In genomic region chr19:3061214-3062161, GRCh38 we compare ENCODE assay signal across 8 cellular contexts. TPM values are rescaled to one million over a fixed set of nuclear protein-coding genes. Genes with fewer than 3 reads are reported as not detected.
DNase-seq lines count a peak whose midpoint lies in the region; ATAC-seq and TF ChIP-seq lines count a peak whose summit lies in the region.

No MANE protein-coding gene starts in this region.

- peak overlapping the region; percentile 59 for H3K4me3 ChIP-seq in HEK293 (ENCODE audit: low read depth, low read length)

- no peak for ATAC-seq in HG02571 (IDR thresholded peaks at IDR 0.05; ENCODE audit: unreplicated experiment)

- H3K27ac ChIP-seq in HEK293 (ENCODE audit: extremely low read depth, low read depth, low read length): peak overlapping the region; percentile 75; the same call in 1 of the 2 replicates

- H3K4me1 ChIP-seq in HEK293 (ENCODE audit: control insufficient read depth, insufficient read depth, low read length): peaks cover 15% of the 10 kb centered on the region

- peaks cover 11 to 39% of the 10 kb centered on the region in 2 experiments for H3K36me3 ChIP-seq in HEK293 (ENCODE audit: control insufficient read depth in 2 of 2, insufficient read depth in 1 of 2, low read length in 2 of 2)

- peak; percentile 51 for DNase-seq in Ammon's horn (ENCODE audit: low spot score)
- DNase-seq in activated CD4-positive, alpha-beta T cell treated with anti-CD3 and anti-CD28 coated beads for 48 hours: peak; percentile 53
- DNase-seq in dermis blood vessel endothelial cell: peak; percentile 44
- peak; percentile 42 to 52 for DNase-seq in lung microvascular endothelial cell (ENCODE audit: low read depth in 2 of 2)
- DNase-seq in stimulated activated CD8-positive, alpha-beta memory T cell treated with anti-CD3 and anti-CD28 coated beads, Interleukin-15, amount 100 ng/mL, for 48 hours (ENCODE audit: low read depth in 2 of 2): peak; percentile 36 to 38
- no peak for DNase-seq in DMS153 (lab: John Stamatoyannopoulos, UW)

- TF ChIP-seq CTCF in HEK293 (tag by site-specific recombination; IDR thresholded peaks at IDR 0.05): peak; percentile 68

- no peaks in the 10 kb centered on the region for H3K9me3 ChIP-seq in HEK293 (ENCODE audit: control insufficient read depth, insufficient read depth, low read depth, low read length)

- POLR2A ChIA-PET in HEK293 (lab: Yijun Ruan, JAX): interaction anchor here (0.5 to 1.2 kb wide), 5 partner anchors 26 to 1799 kb away, joined by 3 to 7 read pairs (median 3); no protein-coding TSS in a partner anchor

- CTCF ChIA-PET in HEK293 (lab: Yijun Ruan, JAX): interaction anchor here (1.0 to 1.3 kb wide), 3 partner anchors 11 to 99 kb away, joined by 3 to 4 read pairs (median 3); no protein-coding TSS in a partner anchor

TF ChIP-seq in HEK293, 187 proteins besides CTCF, POLR2A, EP300 and RAD21 (continues in another document):
- TF ChIP-seq KLF7 (tag by site-specific recombination; IDR thresholded peaks at IDR 0.05; ENCODE audit: borderline replicate concordance): 0 out of 2 replicates have a peak, but pooled peaks have one; percentile 19
- no peak for TF ChIP-seq ZNF473 (tag by site-specific recombination; IDR thresholded peaks at IDR 0.05)
- TF ChIP-seq ZNF768 (tag by site-specific recombination; IDR thresholded peaks at IDR 0.05): no peak
- TF ChIP-seq ZSCAN4 (tag by site-specific recombination; IDR thresholded peaks at IDR 0.05): no peak
- peak; percentile 65 for TF ChIP-seq ZFHX2 (tag by site-specific recombination; conservative IDR thresholded peaks at IDR 0.05)
- no peak for TF ChIP-seq SP7 (tag by site-specific recombination; IDR thresholded peaks at IDR 0.05)
- TF ChIP-seq ZNF548 (tag by site-specific recombination; IDR thresholded peaks at IDR 0.05): no peak
- TF ChIP-seq, protein P1, sequence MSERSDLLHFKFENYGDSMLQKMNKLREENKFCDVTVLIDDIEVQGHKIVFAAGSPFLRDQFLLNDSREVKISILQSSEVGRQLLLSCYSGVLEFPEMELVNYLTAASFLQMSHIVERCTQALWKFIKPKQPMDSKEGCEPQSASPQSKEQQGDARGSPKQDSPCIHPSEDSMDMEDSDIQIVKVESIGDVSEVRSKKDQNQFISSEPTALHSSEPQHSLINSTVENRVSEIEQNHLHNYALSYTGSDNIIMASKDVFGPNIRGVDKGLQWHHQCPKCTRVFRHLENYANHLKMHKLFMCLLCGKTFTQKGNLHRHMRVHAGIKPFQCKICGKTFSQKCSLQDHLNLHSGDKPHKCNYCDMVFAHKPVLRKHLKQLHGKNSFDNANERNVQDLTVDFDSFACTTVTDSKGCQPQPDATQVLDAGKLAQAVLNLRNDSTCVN (tag by site-specific recombination; optimal IDR thresholded peaks at IDR 0.05): peak; percentile 22
- no peak for TF ChIP-seq GLI2 (tag by site-specific recombination; IDR thresholded peaks at IDR 0.05; ENCODE audit: borderline replicate concordance, low read depth)
- TF ChIP-seq ZNF350 (tag by site-specific recombination; IDR thresholded peaks at IDR 0.05): no peak
- no peak for TF ChIP-seq HOXD13 (CRISPR knock-in tag; IDR thresholded peaks at IDR 0.05; ENCODE audit: borderline replicate concordance)
- TF ChIP-seq ZNF391 (tag by site-specific recombination; IDR thresholded peaks at IDR 0.05; ENCODE audit: borderline replicate concordance, low read depth): peak; percentile 26; the same call in 1 of the 2 replicates
- peak; percentile 81 for TF ChIP-seq ZBTB10 (tag by site-specific recombination; IDR thresholded peaks at IDR 0.05)
- peak; percentile 94 for TF ChIP-seq GLIS2 (tag by site-specific recombination; IDR thresholded peaks at IDR 0.05)
- TF ChIP-seq HOXA7 (CRISPR knock-in tag; IDR thresholded peaks at IDR 0.05; ENCODE audit: borderline replicate concordance): no peak
- TF ChIP-seq ZNF280D (tag by site-specific recombination; IDR thresholded peaks at IDR 0.05): no peak
- TF ChIP-seq ZNF626 (tag by site-specific recombination; IDR thresholded peaks at IDR 0.05): no peak
- 0 out of 2 replicates have a peak, but pooled peaks have one; percentile 20 for TF ChIP-seq ZIC2 (tag by site-specific recombination; IDR thresholded peaks at IDR 0.05)
- TF ChIP-seq ZNF114 (tag by site-specific recombination; IDR thresholded peaks at IDR 0.05): no peak
- no peak for TF ChIP-seq ZNF426 (tag by site-specific recombination; IDR thresholded peaks at IDR 0.05)
- TF ChIP-seq, protein P2, sequence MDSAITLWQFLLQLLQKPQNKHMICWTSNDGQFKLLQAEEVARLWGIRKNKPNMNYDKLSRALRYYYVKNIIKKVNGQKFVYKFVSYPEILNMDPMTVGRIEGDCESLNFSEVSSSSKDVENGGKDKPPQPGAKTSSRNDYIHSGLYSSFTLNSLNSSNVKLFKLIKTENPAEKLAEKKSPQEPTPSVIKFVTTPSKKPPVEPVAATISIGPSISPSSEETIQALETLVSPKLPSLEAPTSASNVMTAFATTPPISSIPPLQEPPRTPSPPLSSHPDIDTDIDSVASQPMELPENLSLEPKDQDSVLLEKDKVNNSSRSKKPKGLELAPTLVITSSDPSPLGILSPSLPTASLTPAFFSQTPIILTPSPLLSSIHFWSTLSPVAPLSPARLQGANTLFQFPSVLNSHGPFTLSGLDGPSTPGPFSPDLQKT (IDR thresholded peaks at IDR 0.05; ENCODE audit: borderline replicate concordance, low read depth, low read length): no peak
- TF ChIP-seq ZNF677 (tag by site-specific recombination; IDR thresholded peaks at IDR 0.05): no peak
- peak; percentile 59; the same call in 1 of the 2 replicates for TF ChIP-seq ZBTB7A (tag by site-specific recombination; IDR thresholded peaks at IDR 0.05; ENCODE audit: low read depth)
- TF ChIP-seq ZBTB48 (tag by site-specific recombination; IDR thresholded peaks at IDR 0.05): 0 out of 2 replicates have a peak, but pooled peaks have one; percentile 22
- TF ChIP-seq ZNF510 (tag by site-specific recombination; IDR thresholded peaks at IDR 0.05; ENCODE audit: insufficient replicate concordance): no peak
- TF ChIP-seq MZF1 (tag by site-specific recombination; IDR thresholded peaks at IDR 0.05; ENCODE audit: borderline replicate concordance): no peak
- TF ChIP-seq EGR2 (tag by site-specific recombination; IDR thresholded peaks at IDR 0.05; ENCODE audit: low read depth): peak; percentile 42; the same call in 1 of the 2 replicates

RNA-seq across cellular contexts. Expression of gene TLE5, which starts 0.8 kb away (rescaled TPM):
- total RNA-seq in dermis blood vessel endothelial cell: 81.7 and 147 TPM in 2 replicates
- total RNA-seq in lung microvascular endothelial cell: 103 and 142 TPM in 2 replicates

RNA-seq across cellular contexts. Expression of gene TLE2, which starts 32.4 kb away (rescaled TPM):
- total RNA-seq in dermis blood vessel endothelial cell (21.8 and 25.7 TPM in 2 replicates), lung microvascular endothelial cell (7.2 and 17.5 TPM in 2 replicates)

RNA-seq across cellular contexts. Expression of gene GNA11, which starts 32.7 kb away (rescaled TPM):
- total RNA-seq in dermis blood vessel endothelial cell (80.8 and 87.2 TPM in 2 replicates), lung microvascular endothelial cell (41.4 and 58.7 TPM in 2 replicates)
